ENCODE assay signal across 9 cellular contexts in the genomic region with DNA sequence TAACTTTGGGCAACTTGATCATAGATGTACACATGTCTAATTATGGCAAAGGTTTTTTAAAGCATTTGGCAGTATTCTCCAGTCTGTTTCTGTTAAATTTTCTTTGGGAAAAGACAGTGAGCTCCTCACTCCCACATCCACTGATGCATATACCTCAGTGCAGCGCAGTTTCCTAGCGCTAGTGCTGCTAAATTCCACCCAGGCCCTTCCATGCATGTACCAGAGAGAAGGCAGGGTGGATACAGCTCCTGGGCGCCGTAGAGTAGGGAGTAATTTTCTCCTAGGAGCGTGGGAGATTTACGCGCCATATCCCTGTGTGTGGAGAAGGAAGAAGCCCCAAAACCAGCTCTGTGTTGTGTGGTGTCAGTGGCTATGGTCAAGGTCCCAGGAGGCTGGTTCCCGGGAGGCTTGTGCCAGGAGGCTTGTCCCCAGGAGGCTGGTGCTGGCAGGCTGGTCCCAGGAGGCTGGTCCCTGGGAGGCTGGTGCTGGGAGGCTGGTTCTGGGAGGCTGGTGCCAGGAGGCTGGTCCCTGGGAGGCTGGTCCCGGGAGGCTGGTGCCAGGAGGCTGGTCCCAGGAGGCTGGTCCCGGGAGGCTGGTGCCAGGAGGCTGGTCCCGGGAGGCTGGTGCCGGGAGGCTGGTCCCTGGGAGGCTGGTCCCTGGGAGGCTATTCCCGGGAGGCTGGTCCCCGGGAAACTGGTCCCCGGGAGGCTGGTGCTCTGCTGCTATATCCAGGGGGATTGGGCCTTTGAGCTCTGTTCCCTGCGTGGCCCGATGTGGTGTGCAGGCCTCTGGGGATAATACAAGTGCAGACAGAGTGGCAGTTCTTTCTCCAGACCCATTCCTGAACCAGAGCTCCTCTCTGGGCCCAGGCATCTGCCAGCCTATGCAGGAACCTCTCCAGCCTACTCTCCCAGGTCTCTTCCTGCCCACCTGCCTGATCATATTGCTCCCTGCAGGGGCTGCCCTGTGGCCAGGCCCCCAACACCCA.
"Had no signal": no experiment of that assay in that cellular context is flagged by ENCODE, and none has a peak within 500 bp of the region (broad histone marks: within the 10 kb centered on the region; RNA-seq: fewer than 3 reads in every experiment).

No MANE protein-coding gene starts in this region.

- H3K27ac ChIP-seq: foreskin keratinocyte, left lung had no signal

- H3K4me2 ChIP-seq: smooth muscle cell had no signal

- DNase-seq: activated CD4-positive, alpha-beta T cell treated with anti-CD3 and anti-CD28 coated beads, Interleukin-2, amount 50 U/mL, for 1 hour; foreskin keratinocyte had no signal

- H3K4me3 ChIP-seq: left lung, smooth muscle cell had no signal

- H3K4me1 Mint-ChIP-seq: memory B cell had no signal

- H3K36me3 Mint-ChIP-seq: memory B cell; stimulated activated memory B cell treated with anti-CD40 and anti-IgM and Interleukin-4, amounts not matched to agents 10 μg/mL and 1 μg/mL and 100 μg/mL, for 72 hours; type B pancreatic cell had no signal

- H3K4me1 ChIP-seq: foreskin keratinocyte, left lung had no signal

- ATAC-seq: foreskin keratinocyte; left lung; stimulated activated memory B cell treated with anti-CD40 and anti-IgM and Interleukin-4, amounts not matched to agents 10 μg/mL and 1 μg/mL and 100 μg/mL, for 72 hours had no signal

- H3K4me3 Mint-ChIP-seq: activated naive CD8-positive, alpha-beta T cell; memory B cell; stimulated activated memory B cell treated with anti-CD40 and anti-IgM and Interleukin-4, amounts not matched to agents 10 μg/mL and 1 μg/mL and 100 μg/mL, for 72 hours; type B pancreatic cell had no signal

- H3K27ac Mint-ChIP-seq: activated naive CD8-positive, alpha-beta T cell; activated T-helper 2 cell treated with anti-CD3 and anti-CD28 coated beads, Interferon-gamma antibody, Interleukin-2, Interleukin-4, amounts not matched to agents 10 μg/mL and 5 μg/mL and 100 μg/mL, durations not matched to agents 14 hours and 24 hours and 36 hours; memory B cell; stimulated activated memory B cell treated with anti-CD40 and anti-IgM and Interleukin-4, amounts not matched to agents 10 μg/mL and 1 μg/mL and 100 μg/mL, for 72 hours; type B pancreatic cell had no signal

- H3K9me3 Mint-ChIP-seq: activated T-helper 2 cell treated with anti-CD3 and anti-CD28 coated beads, Interferon-gamma antibody, Interleukin-2, Interleukin-4, amounts not matched to agents 10 μg/mL and 5 μg/mL and 100 μg/mL, durations not matched to agents 14 hours and 24 hours and 36 hours; memory B cell; stimulated activated memory B cell treated with anti-CD40 and anti-IgM and Interleukin-4, amounts not matched to agents 10 μg/mL and 1 μg/mL and 100 μg/mL, for 72 hours; type B pancreatic cell had no signal

- H3K27me3 Mint-ChIP-seq: activated naive CD8-positive, alpha-beta T cell had no signal

- H3K27me3 ChIP-seq: left lung had no signal

- H3K9me3 ChIP-seq: left lung had no signal
